In the genomic region with DNA sequence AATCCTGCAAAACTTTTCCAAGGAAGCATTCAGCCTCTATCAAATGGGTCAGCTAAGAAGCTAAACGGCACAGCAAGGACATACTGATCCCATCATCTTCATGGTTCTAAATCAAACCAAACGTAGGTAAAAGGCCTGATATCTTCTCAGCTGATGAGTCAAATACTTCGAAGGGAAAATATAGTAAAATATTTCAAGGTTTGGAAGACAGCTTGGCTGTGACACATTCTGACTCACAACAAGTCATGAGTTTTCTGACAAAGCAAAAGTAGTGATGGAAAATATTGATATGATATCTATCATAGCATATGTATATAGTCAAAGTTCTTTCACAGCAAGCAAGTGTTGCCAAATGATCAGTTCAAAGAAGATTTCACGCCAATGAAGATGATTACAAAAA, we compare ENCODE assay signal across 10 cellular contexts. TPM values are rescaled to one million over a fixed set of nuclear protein-coding genes. Genes with fewer than 3 reads are reported as not detected.
A peak's percentile ranks its signal among the peaks of the same experiment; 100 is the strongest.
DNase-seq lines count a peak whose midpoint lies in the region; ATAC-seq and TF ChIP-seq lines count a peak whose summit lies in the region.
"Had no signal": no experiment of that assay in that cellular context is flagged by ENCODE, and none has a peak within 500 bp of the region (broad histone marks: within the 10 kb centered on the region; RNA-seq: fewer than 3 reads in every experiment).

No MANE protein-coding gene starts in this region.

- H3K27me3 ChIP-seq in BE2C (no peaks in the 10 kb centered on the region), ascending aorta (no peaks in the 10 kb centered on the region)
- H3K27me3 ChIP-seq: BLaER1 had no signal

- peak overlapping the region; percentile 78 for H3K27ac Mint-ChIP-seq in T-helper 2 cell treated with Interferon-gamma antibody and Interleukin-4, amounts not matched to agents 5 μg/mL and 100 μg/mL, for 36 hours
- H3K27ac Mint-ChIP-seq in stimulated activated memory B cell treated with anti-CD40 and anti-IgM and Interleukin-4, amounts not matched to agents 10 μg/mL and 1 μg/mL and 100 μg/mL, for 72 hours: peak overlapping the region; percentile 95

- H3K36me3 ChIP-seq in BE2C (no peaks in the 10 kb centered on the region), ascending aorta (no peaks in the 10 kb centered on the region)
- H3K36me3 ChIP-seq: BLaER1 had no signal

- ATAC-seq in activated T-cell treated with anti-CD3 and anti-CD28 coated beads, Interleukin-2, amount 50 U/mL, for 4 hours: peak; percentile 80 to 88
- ATAC-seq in esophagus mucosa (peak; percentile 50), HG02973 (IDR thresholded peaks at IDR 0.05; ENCODE audit: unreplicated experiment) (no peak)
- peak; percentile 2 for ATAC-seq in stimulated activated memory B cell treated with anti-CD40 and anti-IgM and Interleukin-4, amounts not matched to agents 10 μg/mL and 1 μg/mL and 100 μg/mL, for 72 hours

- DNase-seq in activated T-cell treated with anti-CD3 and anti-CD28 coated beads, Interleukin-2, amount 50 U/mL, for 4 hours: no peak
- DNase-seq in activated T-cell treated with anti-CD3 and anti-CD28 coated beads, Interleukin-2, amount 50 U/mL, for 1 hour: no peak
- DNase-seq in T-helper 2 cell treated with Interferon-gamma antibody and Interleukin-4, amounts not matched to agents 5 μg/mL and 100 μg/mL, for 36 hours (ENCODE audit: low spot score): no peak
- DNase-seq in BE2C (no peak), ascending aorta (ENCODE audit: low spot score in 2 of 2) (no peak)
- DNase-seq: T1000 had no signal

- H3K4me1 ChIP-seq in BE2C (peaks cover 4% of the 10 kb centered on the region), ascending aorta (no peaks in the 10 kb centered on the region)

- peaks cover 13% of the 10 kb centered on the region for H3K36me3 Mint-ChIP-seq in activated T-cell treated with anti-CD3 and anti-CD28 coated beads, Interleukin-2, amount 50 U/mL, for 4 hours (ENCODE audit: insufficient read depth)
- peaks cover 28% of the 10 kb centered on the region for H3K36me3 Mint-ChIP-seq in T-helper 2 cell treated with Interferon-gamma antibody and Interleukin-4, amounts not matched to agents 5 μg/mL and 100 μg/mL, for 36 hours (ENCODE audit: low read depth)
- peaks cover 45% of the 10 kb centered on the region for H3K36me3 Mint-ChIP-seq in stimulated activated memory B cell treated with anti-CD40 and anti-IgM and Interleukin-4, amounts not matched to agents 10 μg/mL and 1 μg/mL and 100 μg/mL, for 72 hours

- peaks cover 3% of the 10 kb centered on the region for H3K9me3 Mint-ChIP-seq in activated T-cell treated with anti-CD3 and anti-CD28 coated beads, Interleukin-2, amount 50 U/mL, for 4 hours
- H3K9me3 Mint-ChIP-seq in T-helper 2 cell treated with Interferon-gamma antibody and Interleukin-4, amounts not matched to agents 5 μg/mL and 100 μg/mL, for 36 hours: no peaks in the 10 kb centered on the region
- peaks cover under 1% of the 10 kb centered on the region for H3K9me3 Mint-ChIP-seq in stimulated activated memory B cell treated with anti-CD40 and anti-IgM and Interleukin-4, amounts not matched to agents 10 μg/mL and 1 μg/mL and 100 μg/mL, for 72 hours

- peaks cover 88% of the 10 kb centered on the region for H3K4me1 Mint-ChIP-seq in activated T-cell treated with anti-CD3 and anti-CD28 coated beads, Interleukin-2, amount 50 U/mL, for 4 hours (ENCODE audit: low read depth)
- H3K4me1 Mint-ChIP-seq in T-helper 2 cell treated with Interferon-gamma antibody and Interleukin-4, amounts not matched to agents 5 μg/mL and 100 μg/mL, for 36 hours (ENCODE audit: low read depth): peaks cover 66% of the 10 kb centered on the region
- H3K4me1 Mint-ChIP-seq in stimulated activated memory B cell treated with anti-CD40 and anti-IgM and Interleukin-4, amounts not matched to agents 10 μg/mL and 1 μg/mL and 100 μg/mL, for 72 hours: peaks cover 71% of the 10 kb centered on the region

- H3K4me3 ChIP-seq in BE2C (ENCODE audit: low read depth, low read length): no peak overlapping the region
- H3K4me3 ChIP-seq in ascending aorta: no peak overlapping the region
- H3K4me3 ChIP-seq: BLaER1 had no signal

- H3K9me3 ChIP-seq in BE2C (no peaks in the 10 kb centered on the region), ascending aorta (no peaks in the 10 kb centered on the region)
- H3K9me3 ChIP-seq: BLaER1 had no signal

- no peak overlapping the region for H3K27ac ChIP-seq in ascending aorta
- H3K27ac ChIP-seq: BLaER1 had no signal

- intact Hi-C loops in ascending aorta (cut with DNase I): no loop called here

- H3K4me3 Mint-ChIP-seq in activated T-cell treated with anti-CD3 and anti-CD28 coated beads, Interleukin-2, amount 50 U/mL, for 4 hours: peak overlapping the region; percentile 58
- no peak overlapping the region for H3K4me3 Mint-ChIP-seq in T-helper 2 cell treated with Interferon-gamma antibody and Interleukin-4, amounts not matched to agents 5 μg/mL and 100 μg/mL, for 36 hours
- no peak overlapping the region for H3K4me3 Mint-ChIP-seq in stimulated activated memory B cell treated with anti-CD40 and anti-IgM and Interleukin-4, amounts not matched to agents 10 μg/mL and 1 μg/mL and 100 μg/mL, for 72 hours

- TF ChIP-seq CTCF in BE2C (IDR thresholded peaks at IDR 0.05; ENCODE audit: low read depth, low read length) (no peak), ascending aorta (IDR thresholded peaks at IDR 0.05) (no peak)

- H3K27me3 Mint-ChIP-seq in activated T-cell treated with anti-CD3 and anti-CD28 coated beads, Interleukin-2, amount 50 U/mL, for 4 hours (ENCODE audit: low read depth): no peaks in the 10 kb centered on the region
- H3K27me3 Mint-ChIP-seq in T-helper 2 cell treated with Interferon-gamma antibody and Interleukin-4, amounts not matched to agents 5 μg/mL and 100 μg/mL, for 36 hours (ENCODE audit: low read depth): no peaks in the 10 kb centered on the region
- no peaks in the 10 kb centered on the region for H3K27me3 Mint-ChIP-seq in stimulated activated memory B cell treated with anti-CD40 and anti-IgM and Interleukin-4, amounts not matched to agents 10 μg/mL and 1 μg/mL and 100 μg/mL, for 72 hours

RNA-seq across cellular contexts. Expression of a gene that starts 31.5 kb away (rescaled TPM):
- total RNA-seq in activated T-cell treated with anti-CD3 and anti-CD28 coated beads, Interleukin-2, amount 50 U/mL, for 4 hours: 100 to 1,000 TPM; 173 to 222 (median 219) TPM
- total RNA-seq in esophagus mucosa (6.7 TPM), ascending aorta (30.9 TPM)
- polyA plus RNA-seq in BE2C (2012; ENCODE audit: insufficient read depth, insufficient read length, low read depth): 0.52 TPM
